9 cellular contexts compared by ENCODE assay signal in genomic region chr16:1188781-1189189, GRCh38.
DNase-seq lines count a peak whose midpoint lies in the region; FAIRE-seq lines count a peak whose summit lies in the region.
"Had no signal": no experiment of that assay in that cellular context is flagged by ENCODE, and none has a peak within 500 bp of the region (broad histone marks: within the 10 kb centered on the region; RNA-seq: fewer than 3 reads in every experiment).

No MANE protein-coding gene starts in this region.

- DNase-seq in GDM1 (lab: John Stamatoyannopoulos, UW) (peak; percentile 20), RCC 7860 (ENCODE audit: low spot score) (peak; percentile 11), iPS-NIHi7 (ENCODE audit: extremely low spot score) (peak; percentile 89), HCEC 1CT (no peak), DMS79 treated with DMSO at 0.1 percent for 48 hours (lab: John Stamatoyannopoulos, UW) (no peak), NCI-H146 (lab: John Stamatoyannopoulos, UW) (no peak)
- peak; percentile 39 for DNase-seq in activated naive CD4-positive, alpha-beta T cell treated with Interleukin-2 at 50 U/mL for 16 hours
- DNase-seq in stimulated activated CD8-positive, alpha-beta memory T cell treated with anti-CD3 and anti-CD28 coated beads, Interleukin-2, amount 100 ng/mL, for 48 hours (ENCODE audit: low read depth in 2 of 2): peak; percentile 10 to 27

- FAIRE-seq in RCC 7860 (lab: Jason Lieb, UNC): no peak
- FAIRE-seq: colon had no signal

Comparison
In these comparisons a context has a peak if more than half of its experiments do, and no peak if none do; other contexts are left out.
1. DNase-seq: peak in GDM1 (single experiment), RCC 7860 (single experiment), activated naive CD4-positive, alpha-beta T cell treated with Interleukin-2 at 50 U/mL for 16 hours (single experiment), iPS-NIHi7 (single experiment) and stimulated activated CD8-positive, alpha-beta memory T cell treated with anti-CD3 and anti-CD28 coated beads, Interleukin-2, amount 100 ng/mL, for 48 hours (2 of 2); none in HCEC 1CT (single experiment), DMS79 treated with DMSO at 0.1 percent for 48 hours (single experiment) and NCI-H146 (single experiment).